In genomic region chr12:100593490-100593889, GRCh38 we compare ENCODE assay signal across 15 cellular contexts. TPM values are rescaled to one million over a fixed set of nuclear protein-coding genes. Genes with fewer than 3 reads are reported as not detected.
A peak's percentile ranks its signal among the peaks of the same experiment; 100 is the strongest.
DNase-seq lines count a peak whose midpoint lies in the region; ATAC-seq, FAIRE-seq and TF ChIP-seq lines count a peak whose summit lies in the region.
"Had no signal": no experiment of that assay in that cellular context is flagged by ENCODE, and none has a peak within 500 bp of the region (broad histone marks: within the 10 kb centered on the region; RNA-seq: fewer than 3 reads in every experiment).

No MANE protein-coding gene starts in this region.

- peak overlapping the region; percentile 33 for H3K4me3 ChIP-seq in fibroblast of pulmonary artery (replicated peaks; ENCODE audit: low read depth, low read length)
- H3K4me3 ChIP-seq in osteoblast (ENCODE audit: insufficient read depth, low read length): peak overlapping the region; percentile 60
- no peak overlapping the region for H3K4me3 ChIP-seq in kidney (ENCODE audit: low read length in 2 of 2)
- H3K4me3 ChIP-seq: GM12878 had no signal

- H3K4me1 ChIP-seq in osteoblast (ENCODE audit: insufficient read depth, low read length) (peaks cover 4% of the 10 kb centered on the region), kidney (ENCODE audit: control insufficient read depth in 1 of 2, insufficient read depth in 1 of 2, low read depth in 1 of 2, low read length in 2 of 2) (no peaks in the 10 kb centered on the region)

- no peaks in the 10 kb centered on the region for H4K20me1 ChIP-seq in osteoblast (ENCODE audit: insufficient read depth, low read length)

- in situ Hi-C loops in SK-MEL-5 (cut with HindIII; ENCODE audit: low pct_unique_long_range_greater_than_20kb, low sequenced_read_pairs): no loop called here

- peaks cover 66% of the 10 kb centered on the region for H3K79me2 ChIP-seq in osteoblast (ENCODE audit: insufficient read depth, low read length)

- H3K4me3 Mint-ChIP-seq in stimulated activated naive CD8-positive, alpha-beta T cell treated with anti-CD3 and anti-CD28 coated beads, Interleukin-15, amount 100 ng/mL, for 72 hours: no peak overlapping the region
- H3K4me3 Mint-ChIP-seq: activated naive CD8-positive, alpha-beta T cell treated with anti-CD3 and anti-CD28 coated beads, Interleukin-2, amount 50 U/mL, for 24 hours; natural killer cell treated with Interleukin-12 subunit alpha and Interleukin-12 subunit beta and Interleukin-15 and Interleukin-18, amount 100 ng/mL, for 72 hours had no signal

- H3K4me2 ChIP-seq in osteoblast (ENCODE audit: insufficient read depth, low read length): peak overlapping the region; percentile 81

- peaks cover 0 to 6% of the 10 kb centered on the region in 2 donors for H3K9me3 Mint-ChIP-seq in stimulated activated naive CD8-positive, alpha-beta T cell treated with anti-CD3 and anti-CD28 coated beads, Interleukin-15, amount 100 ng/mL, for 72 hours

- H3K9ac ChIP-seq in kidney (ENCODE audit: low read length in 2 of 2): no peak overlapping the region

- no peaks in the 10 kb centered on the region for H3K27me3 ChIP-seq in osteoblast (ENCODE audit: insufficient read depth, low read length)

- peak overlapping the region; percentile 74 for H2AFZ ChIP-seq in osteoblast (ENCODE audit: low read length)

- no peaks in the 10 kb centered on the region for H3K4me1 Mint-ChIP-seq in stimulated activated naive CD8-positive, alpha-beta T cell treated with anti-CD3 and anti-CD28 coated beads, Interleukin-15, amount 100 ng/mL, for 72 hours
- H3K4me1 Mint-ChIP-seq: activated naive CD8-positive, alpha-beta T cell treated with anti-CD3 and anti-CD28 coated beads, Interleukin-2, amount 50 U/mL, for 24 hours had no signal

- H3K27ac Mint-ChIP-seq in stimulated activated naive CD8-positive, alpha-beta T cell treated with anti-CD3 and anti-CD28 coated beads, Interleukin-15, amount 100 ng/mL, for 72 hours: no peak overlapping the region
- H3K27ac Mint-ChIP-seq: activated naive CD8-positive, alpha-beta T cell treated with anti-CD3 and anti-CD28 coated beads, Interleukin-2, amount 50 U/mL, for 24 hours; natural killer cell treated with Interleukin-12 subunit alpha and Interleukin-12 subunit beta and Interleukin-15 and Interleukin-18, amount 100 ng/mL, for 72 hours had no signal

- ATAC-seq in stimulated activated naive CD8-positive, alpha-beta T cell treated with anti-CD3 and anti-CD28 coated beads, Interleukin-15, amount 100 ng/mL, for 72 hours: no peak
- ATAC-seq: activated naive CD8-positive, alpha-beta T cell treated with anti-CD3 and anti-CD28 coated beads, Interleukin-2, amount 50 U/mL, for 24 hours; GM12878; natural killer cell treated with Interleukin-12 subunit alpha and Interleukin-12 subunit beta and Interleukin-15 and Interleukin-18, amount 100 ng/mL, for 72 hours had no signal

- TF ChIP-seq CTCF in fibroblast of pulmonary artery (IDR thresholded peaks at IDR 0.05; ENCODE audit: low read length, missing control alignments): no peak
- TF ChIP-seq CTCF in osteoblast (IDR thresholded peaks at IDR 0.05; ENCODE audit: extremely low read depth, low read depth, low read length): no peak
- TF ChIP-seq CTCF in kidney (IDR thresholded peaks at IDR 0.05; ENCODE audit: borderline replicate concordance, extremely low read depth, insufficient read depth): no peak

- DNase-seq in EH (ENCODE audit: low read depth): peak; percentile 38
- peak; percentile 96 for DNase-seq in SK-MEL-5 (ENCODE audit: low read depth, low spot score)
- DNase-seq in fibroblast of pulmonary artery (ENCODE audit: low read depth): peak; percentile 40
- no peak for DNase-seq in osteoblast (ENCODE audit: insufficient read length, low spot score, missing footprints)
- DNase-seq in GM19240 (ENCODE audit: insufficient read length, low spot score): no peak
- no peak for DNase-seq in kidney
- DNase-seq in stimulated activated naive CD8-positive, alpha-beta T cell treated with anti-CD3 and anti-CD28 coated beads, Interleukin-15, amount 100 ng/mL, for 72 hours: no peak
- no peak for DNase-seq in 8988T
- DNase-seq: activated naive CD8-positive, alpha-beta T cell treated with anti-CD3 and anti-CD28 coated beads, Interleukin-2, amount 50 U/mL, for 24 hours; effector memory CD4-positive, alpha-beta T cell; NCI-H2107; stimulated activated naive CD4-positive, alpha-beta T cell had no signal

- H3K27ac ChIP-seq in osteoblast (ENCODE audit: low read depth, low read length) (peak overlapping the region; percentile 52), kidney (ENCODE audit: low read depth in 2 of 2, low read length in 2 of 2) (no peak overlapping the region)
- H3K27ac ChIP-seq: RWPE1 had no signal

- H3K9me3 ChIP-seq in osteoblast (ENCODE audit: low read depth, low read length) (no peaks in the 10 kb centered on the region), kidney (ENCODE audit: control insufficient read depth in 1 of 2, low read length in 2 of 2) (peaks cover 0 to 5% of the 10 kb centered on the region in 2 donors)

- peaks cover 7% of the 10 kb centered on the region for H3K27me3 Mint-ChIP-seq in stimulated activated naive CD8-positive, alpha-beta T cell treated with anti-CD3 and anti-CD28 coated beads, Interleukin-15, amount 100 ng/mL, for 72 hours
- H3K27me3 Mint-ChIP-seq: natural killer cell treated with Interleukin-12 subunit alpha and Interleukin-12 subunit beta and Interleukin-15 and Interleukin-18, amount 100 ng/mL, for 72 hours had no signal

- intact Hi-C loops in kidney (cut with DNase I): no loop called here

- H3K36me3 ChIP-seq in osteoblast (ENCODE audit: insufficient read depth, low read length): no peaks in the 10 kb centered on the region
- H3K36me3 ChIP-seq in kidney (ENCODE audit: control insufficient read depth in 1 of 2, insufficient read depth in 2 of 2, low read length in 2 of 2): no peaks in the 10 kb centered on the region

- FAIRE-seq in kidney (lab: Jason Lieb, UNC): no peak
- FAIRE-seq: GM12878 had no signal

RNA-seq across cellular contexts. Expression of gene GAS2L3, which starts 20.0 kb away (rescaled TPM):
- 160 and 175 TPM in 2 replicates for total RNA-seq in SK-MEL-5 (2014; rRNA removed; shearing (Covaris generic))
- polyA plus RNA-seq in SK-MEL-5 (2015; cell fraction: cytosol; rRNA removed): 40.1 and 51.1 TPM in 2 replicates
- 129 and 136 TPM in 2 replicates for polyA plus RNA-seq in SK-MEL-5 (2015; cell fraction: nucleus; rRNA removed)
- total RNA-seq in osteoblast: 29.3 and 33.3 TPM in 2 replicates
- 12.6 TPM for total RNA-seq in kidney
- polyA plus RNA-seq in kidney (ENCODE audit: insufficient read depth, low read depth, low replicate concordance): 1.7 TPM

Comparison
In these comparisons a context has a peak if more than half of its experiments do, and no peak if none do; other contexts are left out.
1. DNase-seq: peak in EH (single experiment), SK-MEL-5 (single experiment) and fibroblast of pulmonary artery (single experiment); none in osteoblast (single experiment), GM19240 (single experiment), kidney (single experiment), stimulated activated naive CD8-positive, alpha-beta T cell treated with anti-CD3 and anti-CD28 coated beads, Interleukin-15, amount 100 ng/mL, for 72 hours (0 of 2) and 8988T (single experiment).
2. H3K4me3 ChIP-seq: peak in fibroblast of pulmonary artery (single experiment) and osteoblast (single experiment); none in kidney (0 of 2).